ENCODE assay signal across 24 cellular contexts in the genomic region with DNA sequence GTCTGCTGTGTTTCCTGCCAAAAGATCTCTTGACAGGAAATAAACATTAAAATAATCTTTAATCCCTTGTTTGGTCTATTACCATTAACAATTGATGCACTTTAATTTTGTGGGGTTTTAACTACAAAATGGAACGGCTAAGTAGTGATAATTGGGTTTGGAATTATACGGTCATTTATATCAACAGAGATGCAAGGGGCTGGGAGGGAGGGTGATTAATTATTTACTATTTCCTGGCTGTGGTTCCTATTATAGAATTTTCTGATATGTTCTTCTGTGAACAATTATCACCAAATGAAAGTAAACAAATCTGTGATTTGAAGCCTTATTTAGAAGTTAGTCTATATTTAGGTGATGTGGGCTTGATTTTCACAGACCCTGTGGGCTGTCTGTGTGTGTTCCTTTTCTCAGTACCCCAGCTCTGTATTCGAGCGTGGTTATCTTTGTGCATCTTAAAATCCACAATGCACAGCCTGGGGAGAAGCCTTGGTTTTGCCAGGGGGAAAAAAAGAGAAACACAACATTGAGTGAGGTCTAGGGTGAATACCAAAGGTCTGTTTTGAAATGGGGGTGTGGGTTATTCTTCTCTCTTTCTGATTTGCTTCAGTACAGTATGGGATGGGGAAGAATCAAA.
"Had no signal": no experiment of that assay in that cellular context is flagged by ENCODE, and none has a peak within 500 bp of the region (broad histone marks: within the 10 kb centered on the region; RNA-seq: fewer than 3 reads in every experiment).

No MANE protein-coding gene starts in this region.

- H3K9me3 Mint-ChIP-seq: activated T-helper 17 cell treated with anti-CD3 and anti-CD28 coated beads, Interleukin-2, amount 50 U/mL, for 72 hours; dendritic cell treated with granulocyte-macrophage colony-stimulating factor and Interleukin-4, amounts not matched to agents 40 ng/mL and 50 ng/mL, for 4 days; immature natural killer cell; nephron progenitor cell; T-cell; T-helper 2 cell treated with Interferon-gamma antibody and Interleukin-4, amounts not matched to agents 5 μg/mL and 100 μg/mL, for 36 hours had no signal

- H3K4me3 ChIP-seq: adrenal gland, ascending aorta, spleen, testis, upper lobe of left lung had no signal

- H3K36me3 Mint-ChIP-seq: immature natural killer cell, T-cell had no signal

- H3K27ac Mint-ChIP-seq: activated naive CD8-positive, alpha-beta T cell; activated T-helper 17 cell treated with anti-CD3 and anti-CD28 coated beads, Interleukin-2, amount 50 U/mL, for 72 hours; dendritic cell treated with granulocyte-macrophage colony-stimulating factor and Interleukin-4, amounts not matched to agents 40 ng/mL and 50 ng/mL, for 4 days; immature natural killer cell; T-cell; T-helper 2 cell treated with Interferon-gamma antibody and Interleukin-4, amounts not matched to agents 5 μg/mL and 100 μg/mL, for 36 hours had no signal

- H3K4me3 Mint-ChIP-seq: activated naive CD8-positive, alpha-beta T cell; activated T-helper 17 cell treated with anti-CD3 and anti-CD28 coated beads, Interleukin-2, amount 50 U/mL, for 72 hours; dendritic cell treated with granulocyte-macrophage colony-stimulating factor and Interleukin-4, amounts not matched to agents 40 ng/mL and 50 ng/mL, for 4 days; immature natural killer cell; nephron progenitor cell; T-cell; T-helper 2 cell treated with Interferon-gamma antibody and Interleukin-4, amounts not matched to agents 5 μg/mL and 100 μg/mL, for 36 hours had no signal

- H3K9me3 ChIP-seq: adrenal gland, ascending aorta, spleen, testis, upper lobe of left lung had no signal

- H3K27me3 Mint-ChIP-seq: activated naive CD8-positive, alpha-beta T cell; activated T-helper 17 cell treated with anti-CD3 and anti-CD28 coated beads, Interleukin-2, amount 50 U/mL, for 72 hours; dendritic cell treated with granulocyte-macrophage colony-stimulating factor and Interleukin-4, amounts not matched to agents 40 ng/mL and 50 ng/mL, for 4 days; T-cell had no signal

- DNase-seq: activated naive CD4-positive, alpha-beta T cell; activated T-cell treated with anti-CD3 and anti-CD28 coated beads, Interleukin-2, amount 50 U/mL, for 1 hour; adrenal gland; brain microvascular endothelial cell; caudate nucleus; effector CD4-positive, alpha-beta T cell; erythroblast; foreskin fibroblast; immature natural killer cell; left ventricle myocardium superior; nephron progenitor cell; posterior cingulate gyrus; retina; spleen; stimulated activated CD4-positive, alpha-beta T cell treated with anti-CD3 and anti-CD28 coated beads, Interleukin-4, amount 100 ng/mL, for 1 hour; stimulated activated naive CD4-positive, alpha-beta T cell; T-cell; testis; upper lobe of left lung had no signal

- H3K4me1 Mint-ChIP-seq: activated T-helper 17 cell treated with anti-CD3 and anti-CD28 coated beads, Interleukin-2, amount 50 U/mL, for 72 hours; immature natural killer cell had no signal

- H3K27me3 ChIP-seq: adrenal gland, ascending aorta, brain microvascular endothelial cell, spleen, testis, upper lobe of left lung had no signal

- H3K4me1 ChIP-seq: ascending aorta, testis had no signal

- ATAC-seq: activated T-helper 17 cell treated with anti-CD3 and anti-CD28 coated beads, Interleukin-2, amount 50 U/mL, for 72 hours; left ventricle myocardium superior; T-cell had no signal

- H3K27ac ChIP-seq: adrenal gland, ascending aorta, brain microvascular endothelial cell, spleen, testis, upper lobe of left lung had no signal

- H3K36me3 ChIP-seq: adrenal gland, ascending aorta, brain microvascular endothelial cell, spleen, upper lobe of left lung had no signal
